Comparison of ENCODE assay signal across 9 cellular contexts in genomic region chr16:29729116-29729521, GRCh38. TPM values are rescaled to one million over a fixed set of nuclear protein-coding genes. Genes with fewer than 3 reads are reported as not detected.
DNase-seq lines count a peak whose midpoint lies in the region; ATAC-seq, FAIRE-seq and TF ChIP-seq lines count a peak whose summit lies in the region.
"Had no signal": no experiment of that assay in that cellular context is flagged by ENCODE, and none has a peak within 500 bp of the region (broad histone marks: within the 10 kb centered on the region; RNA-seq: fewer than 3 reads in every experiment).

No MANE protein-coding gene starts in this region.

- H3K27me3 ChIP-seq in GM12878 (replicated peaks in 1 of 2; ENCODE audit: control insufficient read depth in 2 of 2, insufficient read depth in 2 of 2, low read length in 1 of 2): no peaks in the 10 kb centered on the region
- peaks cover 1 to 5% of the 10 kb centered on the region in 2 experiments; a peak in 3 of 5 replicates for H3K27me3 ChIP-seq in HepG2 (ENCODE audit: control insufficient read depth in 1 of 2, insufficient read depth in 2 of 2, low read length in 2 of 2)

- intact Hi-C loops in GM12878 (cut with micrococcal nuclease; ENCODE audit: unreplicated experiment) (no loop called here), HepG2 (cut with micrococcal nuclease; ENCODE audit: unreplicated experiment) (no loop called here)

- TF ChIP-seq EP300 in GM12878 (IDR thresholded peaks at IDR 0.05; ENCODE audit: borderline replicate concordance in 1 of 2, control insufficient read depth in 1 of 2, low read depth in 2 of 2, low read length in 2 of 2): no peak
- no peak for TF ChIP-seq EP300 in HepG2 (IDR thresholded peaks at IDR 0.05; ENCODE audit: low read depth in 2 of 2, low read length in 2 of 2)
- TF ChIP-seq EP300 in HepG2 (CRISPR knock-in tag; IDR thresholded peaks at IDR 0.05; ENCODE audit: borderline replicate concordance): no peak

- in situ Hi-C loops in GM12878 (cut with MboI): no loop called here
- in situ Hi-C loops in HepG2 (cut with HindIII; ENCODE audit: extremely low pct_ligation_motif_present, low pct_unique_long_range_greater_than_20kb): no loop called here

- DNase-seq in NCI-H1105 treated with DMSO at 0.1 percent for 48 hours (lab: John Stamatoyannopoulos, UW) (peak; percentile 12), NCI-H1105 (lab: John Stamatoyannopoulos, UW) (no peak), NCI-H1694 (lab: John Stamatoyannopoulos, UW) (peak; percentile 57), GM12878 (ENCODE audit: low read depth, low spot score) (no peak), HepG2 (ENCODE audit: low spot score) (peak; percentile 71), T-helper 1 cell (no peak)
- DNase-seq: CD4-positive, CD25-positive, alpha-beta regulatory T cell had no signal

- BruUV-seq in GM12878 (replicated peaks; lab: Mats Ljungman, UMichigan) (no TSS peak), HepG2 (replicated peaks; lab: Mats Ljungman, UMichigan) (no TSS peak)

- no peak overlapping the region for H3K4me2 ChIP-seq in GM12878 (ENCODE audit: control insufficient read depth, insufficient read depth)
- H3K4me2 ChIP-seq in HepG2 (ENCODE audit: low read depth, low read length): peak overlapping the region; percentile 66

- ATAC-seq in GM12878 (no peak), HepG2 (peak; percentile 86), GM19467 (IDR thresholded peaks at IDR 0.05; ENCODE audit: unreplicated experiment) (no peak), GM19035 (IDR thresholded peaks at IDR 0.05; ENCODE audit: unreplicated experiment) (no peak)

- TF ChIP-seq POLR2A in GM12878 (IDR thresholded peaks at IDR 0.05; ENCODE audit: low read depth, low read length): no peak
- TF ChIP-seq POLR2A in HepG2 (IDR thresholded peaks at IDR 0.05; ENCODE audit: insufficient read depth in 1 of 2, low read depth in 2 of 2, low read length in 2 of 2): no peak

- H3K4me1 ChIP-seq in GM12878 (ENCODE audit: control insufficient read depth, insufficient read depth, low read length) (peaks cover 17% of the 10 kb centered on the region), HepG2 (ENCODE audit: insufficient read depth, low read length) (peaks cover 29% of the 10 kb centered on the region)

- no peaks in the 10 kb centered on the region for H4K20me1 ChIP-seq in GM12878 (ENCODE audit: control insufficient read depth, insufficient read depth)
- no peaks in the 10 kb centered on the region for H4K20me1 ChIP-seq in HepG2 (ENCODE audit: insufficient read depth, low read length)

- H3K36me3 ChIP-seq in GM12878 (ENCODE audit: control insufficient read depth in 2 of 2, insufficient read depth in 2 of 2, low read length in 1 of 2) (no peaks in the 10 kb centered on the region), HepG2 (replicated peaks in 1 of 2; ENCODE audit: control insufficient read depth in 1 of 2, insufficient read depth in 2 of 2, low read length in 2 of 2) (no peaks in the 10 kb centered on the region)

- TF ChIP-seq CTCF in GM12878 (IDR thresholded peaks at IDR 0.05 in 2 of 3, conservative IDR thresholded peaks at IDR 0.05 in 1 of 3; ENCODE audit: control insufficient read depth in 2 of 3, extremely low read depth in 1 of 3, insufficient read depth in 1 of 3, low read depth in 3 of 3, low read length in 3 of 3): peak; percentile 44 to 56 (median 54); a peak in 5 of 6 replicates
- TF ChIP-seq CTCF in HepG2 (CRISPR knock-in tag; IDR thresholded peaks at IDR 0.05): peak; percentile 77

- H3K9me3 ChIP-seq in GM12878 (replicated peaks; ENCODE audit: control insufficient read depth, insufficient read depth, low read length): peaks cover 1% of the 10 kb centered on the region; the same call in 2 of the 3 replicates
- no peaks in the 10 kb centered on the region for H3K9me3 ChIP-seq in HepG2 (ENCODE audit: low read length)

- H3K4me3 ChIP-seq in GM12878 (no peak overlapping the region), HepG2 (replicated peaks in 1 of 3; ENCODE audit: insufficient read depth in 1 of 3, low read depth in 2 of 3, low read length in 3 of 3) (no peak overlapping the region)

- FAIRE-seq in GM12878 (lab: Jason Lieb, UNC): no peak
- FAIRE-seq in HepG2 (lab: Jason Lieb, UNC): peak; percentile 76

- RAD21 ChIA-PET in GM12878 (lab: Charles Lee; ENCODE audit: unreplicated experiment): interaction anchor here (0.7 to 1.6 kb wide), 9 partner anchors 8 to 119 kb away, joined by 3 to 8 read pairs (median 5); partner anchors contain the start of gene KIF22

- CTCF ChIA-PET in GM12878 (lab: Yijun Ruan, JAX) (interaction anchor here (0.7 to 5.9 kb wide), 21 partner anchors 9 to 119 kb away, joined by 3 to 32 read pairs (median 7); partner anchors contain the start of genes KIF22, MVP and PAGR1), HepG2 (lab: Yijun Ruan, JAX; ENCODE audit: low intra/inter-chr PET ratio, low total read pairs) (interaction anchor here (0.6 to 1.3 kb wide), 3 partner anchors 28 to 61 kb away, joined by 3 to 9 read pairs (median 4); partner anchors contain the start of gene KIF22)

- H2AFZ ChIP-seq in GM12878 (ENCODE audit: control insufficient read depth, low read depth, low read length): no peak overlapping the region
- no peak overlapping the region for H2AFZ ChIP-seq in HepG2 (ENCODE audit: low read length)

- POLR2A ChIA-PET in GM12878 (lab: Charles Lee): interaction anchor here (0.7 to 1.6 kb wide), 7 partner anchors 10 to 116 kb away, joined by 3 to 6 read pairs (median 4); partner anchors contain the start of genes C16orf54 and KIF22
- POLR2A ChIA-PET in HepG2 (lab: Yijun Ruan, JAX): interaction anchor here (0.6 to 0.9 kb wide), 3 partner anchors 8 to 76 kb away, joined by 3 read pairs; no protein-coding TSS in a partner anchor

- SMC1A ChIA-PET in GM12878 (lab: Charles Lee; ENCODE audit: uncharacterized antibody, unreplicated experiment): interaction anchor here (0.5 to 2.6 kb wide), 8 partner anchors 10 to 121 kb away, joined by 3 to 8 read pairs (median 4); partner anchors contain the start of gene KIF22

- H3K27ac ChIP-seq in GM12878 (ENCODE audit: control insufficient read depth, insufficient read depth) (no peak overlapping the region), HepG2 (ENCODE audit: extremely low read length, insufficient read depth, low read length) (no peak overlapping the region)

- 67% methylated on average over 6 of the region's 6 CpGs for WGBS in GM12878 (ENCODE audit: insufficient coverage, insufficient replicate concordance, low lambda C conversion rate, missing lambda C conversion rate)
- WGBS in HepG2 (ENCODE audit: low lambda C conversion rate): 24% methylated on average over 6 of the region's 6 CpGs

- no peaks in the 10 kb centered on the region for H3K79me2 ChIP-seq in GM12878 (ENCODE audit: control insufficient read depth, insufficient read depth, low read length)
- no peaks in the 10 kb centered on the region for H3K79me2 ChIP-seq in HepG2 (ENCODE audit: insufficient read depth, low read length)

- H3K9ac ChIP-seq in GM12878 (ENCODE audit: control insufficient read depth, insufficient read depth, low read length) (no peak overlapping the region), HepG2 (ENCODE audit: insufficient read depth, low read depth, low read length) (no peak overlapping the region)

- TF ChIP-seq RAD21 in GM12878 (IDR thresholded peaks at IDR 0.05; ENCODE audit: insufficient read depth, low read depth, low read length) (peak; percentile 36), HepG2 (CRISPR knock-in tag; IDR thresholded peaks at IDR 0.05) (peak; percentile 61; the same call in 1 of the 2 replicates)

RNA-seq across cellular contexts. Expression of gene C16orf54, which starts 16.7 kb away (rescaled TPM):
- total RNA-seq in GM12878 (2013; cell fraction: nucleolus; rRNA removed): 9.4 and 10.1 TPM in 2 replicates
- total RNA-seq in GM12878 (2014; rRNA removed): 12.4 and 13.3 TPM in 2 replicates
- total RNA-seq in GM12878 (2014; rRNA removed; fragmentation: Illumina TruSeq; extraction: Trizol): 5.8 and 5.9 TPM in 2 replicates
- total RNA-seq in GM12878 (2021): 10.9 and 11.0 TPM in 2 replicates
- polyA plus RNA-seq in GM12878 (2011; ENCODE audit: low read depth): 3.6 TPM
- polyA plus RNA-seq in GM12878 (2011; rRNA removed): 2.9 and 4.4 TPM in 2 replicates
- polyA plus RNA-seq in GM12878 (2011; cell fraction: cytosol; rRNA removed): 4.9 and 6.7 TPM in 2 replicates
- polyA plus RNA-seq in GM12878 (2011; cell fraction: nucleus; rRNA removed): 4.4 and 5.3 TPM in 2 replicates
- polyA plus RNA-seq in GM12878 (2012): 5.1 and 6.0 TPM in 2 replicates
- polyA plus RNA-seq in GM12878 (2014; fragmentation: Illumina TruSeq; extraction: Trizol): 4.1 and 5.2 TPM in 2 replicates
- polyA plus RNA-seq in GM12878 (2014; fragmentation: Nextera tagmentation; extraction: Ambion mirVana): 1 to 10 TPM; 2.1 to 2.4 TPM
- 6.3 and 7.0 TPM in 2 replicates for polyA plus RNA-seq in GM12878 (2014; rRNA removed)
- 1 to 10 TPM; 4.6 to 5.6 TPM for polyA plus RNA-seq in GM12878 (2016; fragmentation: Nextera tagmentation; extraction: Ambion mirVana)
- 10.3 and 14.3 TPM in 2 replicates for polyA minus RNA-seq in GM12878 (2011; rRNA and poly(A)+ RNA removed)
- 6.4 and 7.6 TPM in 2 replicates for polyA minus RNA-seq in GM12878 (2011; cell fraction: cytosol; rRNA and poly(A)+ RNA removed)
- polyA minus RNA-seq in GM12878 (2011; cell fraction: nucleus; rRNA and poly(A)+ RNA removed): 4.4 and 6.3 TPM in 2 replicates
- not detected in 2 replicates for total RNA-seq in HepG2 (2016; rRNA removed; fragmentation: Illumina TruSeq; extraction: Trizol)
- total RNA-seq in HepG2 (2016; cell fraction: cytosol; rRNA removed; fragmentation: Illumina TruSeq; extraction: Trizol; ENCODE audit: low read depth): not detected in 2 replicates
- not detected in 2 replicates for total RNA-seq in HepG2 (2016; cell fraction: insoluble cytoplasmic fraction; rRNA removed; fragmentation: Illumina TruSeq; extraction: Trizol)
- not detected in 2 replicates for total RNA-seq in HepG2 (2016; cell fraction: membrane; rRNA removed; fragmentation: Illumina TruSeq; extraction: Trizol)
- not detected in 2 replicates for total RNA-seq in HepG2 (2016; cell fraction: nucleus; rRNA removed; fragmentation: Illumina TruSeq; extraction: Trizol)
- polyA plus RNA-seq in HepG2 (2011; rRNA removed): not detected in 2 replicates
- polyA plus RNA-seq in HepG2 (2011; cell fraction: cytosol; rRNA removed): not detected in 2 replicates
- not detected in 2 replicates for polyA plus RNA-seq in HepG2 (2011; cell fraction: nucleus; rRNA removed)
- polyA plus RNA-seq in HepG2 (2012): not detected in 2 replicates
- not detected in 2 replicates for polyA plus RNA-seq in HepG2 (2016; cell fraction: cytosol; fragmentation: Illumina TruSeq; extraction: Trizol; ENCODE audit: low read depth)
- polyA plus RNA-seq in HepG2 (2016; cell fraction: insoluble cytoplasmic fraction; fragmentation: Illumina TruSeq; extraction: Trizol; ENCODE audit: low read depth): not detected in 2 replicates
- not detected in 2 replicates for polyA plus RNA-seq in HepG2 (2016; cell fraction: membrane; fragmentation: Illumina TruSeq; extraction: Trizol; ENCODE audit: low read depth)
- not detected in 2 replicates for polyA plus RNA-seq in HepG2 (2016; cell fraction: nucleus; fragmentation: Illumina TruSeq; extraction: Trizol; ENCODE audit: insufficient read depth, low read depth)
- not detected in 2 replicates for polyA minus RNA-seq in HepG2 (2011; rRNA and poly(A)+ RNA removed; ENCODE audit: low replicate concordance)
- not detected in 2 replicates for polyA minus RNA-seq in HepG2 (2011; cell fraction: cytosol; rRNA and poly(A)+ RNA removed)
- polyA minus RNA-seq in HepG2 (2011; cell fraction: nucleus; rRNA and poly(A)+ RNA removed): not detected in 2 replicates

RNA-seq across cellular contexts. Expression of gene ZG16, which starts 48.9 kb away (rescaled TPM):
- total RNA-seq in GM12878 (2013; cell fraction: nucleolus; rRNA removed): not detected in 2 replicates
- total RNA-seq in GM12878 (2014; rRNA removed) (not detected in 2 replicates), GM12878 (2014; rRNA removed; fragmentation: Illumina TruSeq; extraction: Trizol) (not detected in 2 replicates), GM12878 (2021) (not detected in 2 replicates), HepG2 (2016; rRNA removed; fragmentation: Illumina TruSeq; extraction: Trizol) (0.07 and 0.15 TPM in 2 replicates)
- polyA plus RNA-seq in GM12878 (2011; ENCODE audit: low read depth): not detected
- polyA plus RNA-seq in GM12878 (2011; rRNA removed) (not detected in 2 replicates), GM12878 (2014; fragmentation: Illumina TruSeq; extraction: Trizol) (not detected in 2 replicates), GM12878 (2014; fragmentation: Nextera tagmentation; extraction: Ambion mirVana) (not detected), GM12878 (2014; rRNA removed) (not detected in 2 replicates), GM12878 (2016; fragmentation: Nextera tagmentation; extraction: Ambion mirVana) (not detected), HepG2 (2011; rRNA removed) (0.01 and 0.04 TPM in 2 replicates)
- not detected in 2 replicates for polyA plus RNA-seq in GM12878 (2011; cell fraction: cytosol; rRNA removed)
- not detected in 2 replicates for polyA plus RNA-seq in GM12878 (2011; cell fraction: nucleus; rRNA removed)
- polyA plus RNA-seq in GM12878 (2012): not detected in 2 replicates
- polyA minus RNA-seq in GM12878 (2011; rRNA and poly(A)+ RNA removed): not detected in 2 replicates
- not detected in 2 replicates for polyA minus RNA-seq in GM12878 (2011; cell fraction: cytosol; rRNA and poly(A)+ RNA removed)
- polyA minus RNA-seq in GM12878 (2011; cell fraction: nucleus; rRNA and poly(A)+ RNA removed): not detected in 2 replicates
- total RNA-seq in HepG2 (2016; cell fraction: cytosol; rRNA removed; fragmentation: Illumina TruSeq; extraction: Trizol; ENCODE audit: low read depth): 0.18 and 0.30 TPM in 2 replicates
- total RNA-seq in HepG2 (2016; cell fraction: insoluble cytoplasmic fraction; rRNA removed; fragmentation: Illumina TruSeq; extraction: Trizol): 0.09 TPM in 2 replicates
- 0.17 and 0.22 TPM in 2 replicates for total RNA-seq in HepG2 (2016; cell fraction: membrane; rRNA removed; fragmentation: Illumina TruSeq; extraction: Trizol)
- not detected in 2 replicates for total RNA-seq in HepG2 (2016; cell fraction: nucleus; rRNA removed; fragmentation: Illumina TruSeq; extraction: Trizol)
- 0.01 TPM in 1 of 2 replicates, not detected in the other for polyA plus RNA-seq in HepG2 (2011; cell fraction: cytosol; rRNA removed)
- polyA plus RNA-seq in HepG2 (2011; cell fraction: nucleus; rRNA removed): not detected in 2 replicates
- 0.11 TPM in 1 of 2 replicates, not detected in the other for polyA plus RNA-seq in HepG2 (2012)
- polyA plus RNA-seq in HepG2 (2016; cell fraction: cytosol; fragmentation: Illumina TruSeq; extraction: Trizol; ENCODE audit: low read depth): 0.35 and 0.42 TPM in 2 replicates
- 0.12 and 0.16 TPM in 2 replicates for polyA plus RNA-seq in HepG2 (2016; cell fraction: insoluble cytoplasmic fraction; fragmentation: Illumina TruSeq; extraction: Trizol; ENCODE audit: low read depth)
- polyA plus RNA-seq in HepG2 (2016; cell fraction: membrane; fragmentation: Illumina TruSeq; extraction: Trizol; ENCODE audit: low read depth): 0.26 and 0.42 TPM in 2 replicates
- polyA plus RNA-seq in HepG2 (2016; cell fraction: nucleus; fragmentation: Illumina TruSeq; extraction: Trizol; ENCODE audit: insufficient read depth, low read depth): 0.13 TPM in 1 of 2 replicates, not detected in the other
- 0.05 TPM in 1 of 2 replicates, not detected in the other for polyA minus RNA-seq in HepG2 (2011; rRNA and poly(A)+ RNA removed; ENCODE audit: low replicate concordance)
- polyA minus RNA-seq in HepG2 (2011; cell fraction: cytosol; rRNA and poly(A)+ RNA removed): not detected in 2 replicates
- polyA minus RNA-seq in HepG2 (2011; cell fraction: nucleus; rRNA and poly(A)+ RNA removed): not detected in 2 replicates
- total RNA-seq: CD4-positive, CD25-positive, alpha-beta regulatory T cell had no signal
- polyA plus RNA-seq: CD4-positive, CD25-positive, alpha-beta regulatory T cell had no signal

RNA-seq across cellular contexts. Expression of gene QPRT, which starts 50.1 kb away (rescaled TPM):
- total RNA-seq in GM12878 (2013; cell fraction: nucleolus; rRNA removed): 28.0 and 32.4 TPM in 2 replicates
- total RNA-seq in GM12878 (2014; rRNA removed) (32.1 and 36.4 TPM in 2 replicates), GM12878 (2014; rRNA removed; fragmentation: Illumina TruSeq; extraction: Trizol) (15.6 and 16.4 TPM in 2 replicates), GM12878 (2021) (34.8 and 35.7 TPM in 2 replicates), HepG2 (2016; rRNA removed; fragmentation: Illumina TruSeq; extraction: Trizol) (218 and 244 TPM in 2 replicates)
- 14.8 TPM for polyA plus RNA-seq in GM12878 (2011; ENCODE audit: low read depth)
- polyA plus RNA-seq in GM12878 (2011; rRNA removed) (25.7 and 43.0 TPM in 2 replicates), GM12878 (2014; fragmentation: Illumina TruSeq; extraction: Trizol) (19.2 and 19.9 TPM in 2 replicates), GM12878 (2014; fragmentation: Nextera tagmentation; extraction: Ambion mirVana) (1 to 10 TPM; 2.7 to 6.9 TPM), GM12878 (2014; rRNA removed) (30.1 and 31.3 TPM in 2 replicates), GM12878 (2016; fragmentation: Nextera tagmentation; extraction: Ambion mirVana) (10 to 100 TPM; 31.4 to 34.7 TPM), HepG2 (2011; rRNA removed) (130 and 137 TPM in 2 replicates)
- polyA plus RNA-seq in GM12878 (2011; cell fraction: cytosol; rRNA removed): 57.2 and 75.7 TPM in 2 replicates
- polyA plus RNA-seq in GM12878 (2011; cell fraction: nucleus; rRNA removed): 36.7 and 44.1 TPM in 2 replicates
- 52.2 and 54.7 TPM in 2 replicates for polyA plus RNA-seq in GM12878 (2012)
- 27.3 and 44.8 TPM in 2 replicates for polyA minus RNA-seq in GM12878 (2011; rRNA and poly(A)+ RNA removed)
- polyA minus RNA-seq in GM12878 (2011; cell fraction: cytosol; rRNA and poly(A)+ RNA removed): 20.3 and 25.0 TPM in 2 replicates
- 5.8 and 9.1 TPM in 2 replicates for polyA minus RNA-seq in GM12878 (2011; cell fraction: nucleus; rRNA and poly(A)+ RNA removed)
- total RNA-seq in HepG2 (2016; cell fraction: cytosol; rRNA removed; fragmentation: Illumina TruSeq; extraction: Trizol; ENCODE audit: low read depth): 87.1 and 92.9 TPM in 2 replicates
- total RNA-seq in HepG2 (2016; cell fraction: insoluble cytoplasmic fraction; rRNA removed; fragmentation: Illumina TruSeq; extraction: Trizol): 223 and 253 TPM in 2 replicates
- 152 and 159 TPM in 2 replicates for total RNA-seq in HepG2 (2016; cell fraction: membrane; rRNA removed; fragmentation: Illumina TruSeq; extraction: Trizol)
- 99.3 and 115 TPM in 2 replicates for total RNA-seq in HepG2 (2016; cell fraction: nucleus; rRNA removed; fragmentation: Illumina TruSeq; extraction: Trizol)
- 103 and 170 TPM in 2 replicates for polyA plus RNA-seq in HepG2 (2011; cell fraction: cytosol; rRNA removed)
- 80.0 and 88.2 TPM in 2 replicates for polyA plus RNA-seq in HepG2 (2011; cell fraction: nucleus; rRNA removed)
- 123 and 130 TPM in 2 replicates for polyA plus RNA-seq in HepG2 (2012)
- polyA plus RNA-seq in HepG2 (2016; cell fraction: cytosol; fragmentation: Illumina TruSeq; extraction: Trizol; ENCODE audit: low read depth): 105 and 118 TPM in 2 replicates
- polyA plus RNA-seq in HepG2 (2016; cell fraction: insoluble cytoplasmic fraction; fragmentation: Illumina TruSeq; extraction: Trizol; ENCODE audit: low read depth): 245 and 255 TPM in 2 replicates
- 133 and 135 TPM in 2 replicates for polyA plus RNA-seq in HepG2 (2016; cell fraction: membrane; fragmentation: Illumina TruSeq; extraction: Trizol; ENCODE audit: low read depth)
- polyA plus RNA-seq in HepG2 (2016; cell fraction: nucleus; fragmentation: Illumina TruSeq; extraction: Trizol; ENCODE audit: insufficient read depth, low read depth): 215 and 218 TPM in 2 replicates
- polyA minus RNA-seq in HepG2 (2011; rRNA and poly(A)+ RNA removed; ENCODE audit: low replicate concordance): 1.2 and 248 TPM in 2 replicates
- polyA minus RNA-seq in HepG2 (2011; cell fraction: cytosol; rRNA and poly(A)+ RNA removed): 160 and 171 TPM in 2 replicates
- 30.1 and 34.9 TPM in 2 replicates for polyA minus RNA-seq in HepG2 (2011; cell fraction: nucleus; rRNA and poly(A)+ RNA removed)

Comparison
In these comparisons a context has a peak if more than half of its experiments do, and no peak if none do; other contexts are left out.
1. DNase-seq: peak in NCI-H1105 treated with DMSO at 0.1 percent for 48 hours (single experiment), NCI-H1694 (single experiment) and HepG2 (single experiment); none in NCI-H1105 (single experiment), GM12878 (single experiment) and T-helper 1 cell (0 of 5).
2. RNA of gene C16orf54, which starts 16.7 kb away (total RNA-seq): 5.8 to 13.3 TPM in GM12878; not detected in HepG2; every median in the first group is over 4 times any median in the second.